In the genomic region with DNA sequence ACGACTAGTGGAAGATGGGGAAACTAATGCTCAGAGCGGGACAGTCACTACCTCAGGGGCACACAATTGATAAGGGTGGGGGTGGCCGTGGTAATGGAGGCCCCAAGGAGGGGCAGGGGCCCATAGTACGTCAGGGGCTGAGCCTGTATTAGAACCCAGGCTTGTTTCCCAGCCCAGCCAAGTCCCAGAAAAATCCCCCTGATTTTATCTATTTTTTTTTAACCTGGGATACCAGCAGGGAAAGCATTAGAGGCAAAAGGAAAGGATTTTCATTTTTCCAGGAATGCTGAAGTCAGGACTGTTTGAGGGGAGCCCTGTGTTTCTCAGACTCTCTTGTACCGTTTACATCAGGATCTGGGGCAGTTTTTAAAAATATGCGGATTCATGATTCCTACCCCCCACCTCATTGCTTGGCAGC, we compare ENCODE assay signal across 1 cellular context.
TF ChIP-seq lines count a peak whose summit lies in the region.

No MANE protein-coding gene starts in this region.

TF ChIP-seq in K562, 482 proteins besides CTCF, POLR2A, EP300 and RAD21 (continued from another document):
- TF ChIP-seq, protein P1, sequence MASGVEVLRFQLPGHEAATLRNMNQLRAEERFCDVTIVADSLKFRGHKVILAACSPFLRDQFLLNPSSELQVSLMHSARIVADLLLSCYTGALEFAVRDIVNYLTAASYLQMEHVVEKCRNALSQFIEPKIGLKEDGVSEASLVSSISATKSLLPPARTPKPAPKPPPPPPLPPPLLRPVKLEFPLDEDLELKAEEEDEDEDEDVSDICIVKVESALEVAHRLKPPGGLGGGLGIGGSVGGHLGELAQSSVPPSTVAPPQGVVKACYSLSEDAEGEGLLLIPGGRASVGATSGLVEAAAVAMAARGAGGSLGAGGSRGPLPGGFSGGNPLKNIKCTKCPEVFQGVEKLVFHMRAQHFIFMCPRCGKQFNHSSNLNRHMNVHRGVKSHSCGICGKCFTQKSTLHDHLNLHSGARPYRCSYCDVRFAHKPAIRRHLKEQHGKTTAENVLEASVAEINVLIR (CRISPR knock-in tag; IDR thresholded peaks at IDR 0.05): 0 out of 2 replicates have a peak, but pooled peaks have one; percentile 13
- peak; percentile 15; the same call in 1 of the 2 replicates for TF ChIP-seq ZBTB17 (CRISPR knock-in tag; IDR thresholded peaks at IDR 0.05)
- no peak for TF ChIP-seq EHMT2 (IDR thresholded peaks at IDR 0.05)
- TF ChIP-seq EZH2 (IDR thresholded peaks at IDR 0.05; ENCODE audit: borderline replicate concordance, low read depth, low read length): no peak
- TF ChIP-seq, protein P2, sequence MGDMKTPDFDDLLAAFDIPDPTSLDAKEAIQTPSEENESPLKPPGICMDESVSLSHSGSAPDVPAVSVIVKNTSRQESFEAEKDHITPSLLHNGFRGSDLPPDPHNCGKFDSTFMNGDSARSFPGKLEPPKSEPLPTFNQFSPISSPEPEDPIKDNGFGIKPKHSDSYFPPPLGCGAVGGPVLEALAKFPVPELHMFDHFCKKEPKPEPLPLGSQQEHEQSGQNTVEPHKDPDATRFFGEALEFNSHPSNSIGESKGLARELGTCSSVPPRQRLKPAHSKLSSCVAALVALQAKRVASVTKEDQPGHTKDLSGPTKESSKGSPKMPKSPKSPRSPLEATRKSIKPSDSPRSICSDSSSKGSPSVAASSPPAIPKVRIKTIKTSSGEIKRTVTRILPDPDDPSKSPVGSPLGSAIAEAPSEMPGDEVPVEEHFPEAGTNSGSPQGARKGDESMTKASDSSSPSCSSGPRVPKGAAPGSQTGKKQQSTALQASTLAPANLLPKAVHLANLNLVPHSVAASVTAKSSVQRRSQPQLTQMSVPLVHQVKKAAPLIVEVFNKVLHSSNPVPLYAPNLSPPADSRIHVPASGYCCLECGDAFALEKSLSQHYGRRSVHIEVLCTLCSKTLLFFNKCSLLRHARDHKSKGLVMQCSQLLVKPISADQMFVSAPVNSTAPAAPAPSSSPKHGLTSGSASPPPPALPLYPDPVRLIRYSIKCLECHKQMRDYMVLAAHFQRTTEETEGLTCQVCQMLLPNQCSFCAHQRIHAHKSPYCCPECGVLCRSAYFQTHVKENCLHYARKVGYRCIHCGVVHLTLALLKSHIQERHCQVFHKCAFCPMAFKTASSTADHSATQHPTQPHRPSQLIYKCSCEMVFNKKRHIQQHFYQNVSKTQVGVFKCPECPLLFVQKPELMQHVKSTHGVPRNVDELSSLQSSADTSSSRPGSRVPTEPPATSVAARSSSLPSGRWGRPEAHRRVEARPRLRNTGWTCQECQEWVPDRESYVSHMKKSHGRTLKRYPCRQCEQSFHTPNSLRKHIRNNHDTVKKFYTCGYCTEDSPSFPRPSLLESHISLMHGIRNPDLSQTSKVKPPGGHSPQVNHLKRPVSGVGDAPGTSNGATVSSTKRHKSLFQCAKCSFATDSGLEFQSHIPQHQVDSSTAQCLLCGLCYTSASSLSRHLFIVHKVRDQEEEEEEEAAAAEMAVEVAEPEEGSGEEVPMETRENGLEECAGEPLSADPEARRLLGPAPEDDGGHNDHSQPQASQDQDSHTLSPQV (IDR thresholded peaks at IDR 0.05): peak; percentile 85; the same call in 1 of the 2 replicates
- no peak for TF ChIP-seq ZNF717 (CRISPR knock-in tag; IDR thresholded peaks at IDR 0.05)
- TF ChIP-seq, protein P3, sequence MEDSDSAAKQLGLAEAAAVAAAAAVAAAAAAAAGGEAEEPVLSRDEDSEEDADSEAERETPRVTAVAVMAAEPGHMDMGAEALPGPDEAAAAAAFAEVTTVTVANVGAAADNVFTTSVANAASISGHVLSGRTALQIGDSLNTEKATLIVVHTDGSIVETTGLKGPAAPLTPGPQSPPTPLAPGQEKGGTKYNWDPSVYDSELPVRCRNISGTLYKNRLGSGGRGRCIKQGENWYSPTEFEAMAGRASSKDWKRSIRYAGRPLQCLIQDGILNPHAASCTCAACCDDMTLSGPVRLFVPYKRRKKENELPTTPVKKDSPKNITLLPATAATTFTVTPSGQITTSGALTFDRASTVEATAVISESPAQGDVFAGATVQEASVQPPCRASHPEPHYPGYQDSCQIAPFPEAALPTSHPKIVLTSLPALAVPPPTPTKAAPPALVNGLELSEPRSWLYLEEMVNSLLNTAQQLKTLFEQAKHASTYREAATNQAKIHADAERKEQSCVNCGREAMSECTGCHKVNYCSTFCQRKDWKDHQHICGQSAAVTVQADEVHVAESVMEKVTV (CRISPR knock-in tag; IDR thresholded peaks at IDR 0.05): peak; percentile 5; the same call in 1 of the 2 replicates
- TF ChIP-seq, protein P4, sequence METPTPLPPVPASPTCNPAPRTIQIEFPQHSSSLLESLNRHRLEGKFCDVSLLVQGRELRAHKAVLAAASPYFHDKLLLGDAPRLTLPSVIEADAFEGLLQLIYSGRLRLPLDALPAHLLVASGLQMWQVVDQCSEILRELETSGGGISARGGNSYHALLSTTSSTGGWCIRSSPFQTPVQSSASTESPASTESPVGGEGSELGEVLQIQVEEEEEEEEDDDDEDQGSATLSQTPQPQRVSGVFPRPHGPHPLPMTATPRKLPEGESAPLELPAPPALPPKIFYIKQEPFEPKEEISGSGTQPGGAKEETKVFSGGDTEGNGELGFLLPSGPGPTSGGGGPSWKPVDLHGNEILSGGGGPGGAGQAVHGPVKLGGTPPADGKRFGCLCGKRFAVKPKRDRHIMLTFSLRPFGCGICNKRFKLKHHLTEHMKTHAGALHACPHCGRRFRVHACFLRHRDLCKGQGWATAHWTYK (CRISPR knock-in tag; IDR thresholded peaks at IDR 0.05): 0 out of 2 replicates have a peak, but pooled peaks have one; percentile 45
- TF ChIP-seq NONO (IDR thresholded peaks at IDR 0.05; ENCODE audit: low read depth in 2 of 2, low read length in 1 of 2): 0 out of 4 replicates have a peak, but pooled peaks of 1 of the 2 experiments have one; percentile 3
- TF ChIP-seq TRIM24 (IDR thresholded peaks at IDR 0.05): no peak
- TF ChIP-seq SREBF2 (CRISPR knock-in tag; IDR thresholded peaks at IDR 0.05): no peak
- 0 out of 2 replicates have a peak, but pooled peaks have one; percentile 25 for TF ChIP-seq ZNF175 (CRISPR knock-in tag; IDR thresholded peaks at IDR 0.05; ENCODE audit: low read depth)
- 0 out of 2 replicates have a peak, but pooled peaks have one; percentile 8 for TF ChIP-seq ELF4 (CRISPR knock-in tag; IDR thresholded peaks at IDR 0.05)
- TF ChIP-seq BRF1 (IDR thresholded peaks at IDR 0.05; ENCODE audit: borderline replicate concordance, extremely low read depth, insufficient read length): no peak
- no peak for TF ChIP-seq SMARCC2 (IDR thresholded peaks at IDR 0.05; ENCODE audit: low read depth)
- TF ChIP-seq FOXK2 (conservative IDR thresholded peaks at IDR 0.05 in 1 of 2, IDR thresholded peaks at IDR 0.05 in 1 of 2; ENCODE audit: low read depth in 2 of 2): no peak
